11 cellular contexts compared by ENCODE assay signal in the genomic region with DNA sequence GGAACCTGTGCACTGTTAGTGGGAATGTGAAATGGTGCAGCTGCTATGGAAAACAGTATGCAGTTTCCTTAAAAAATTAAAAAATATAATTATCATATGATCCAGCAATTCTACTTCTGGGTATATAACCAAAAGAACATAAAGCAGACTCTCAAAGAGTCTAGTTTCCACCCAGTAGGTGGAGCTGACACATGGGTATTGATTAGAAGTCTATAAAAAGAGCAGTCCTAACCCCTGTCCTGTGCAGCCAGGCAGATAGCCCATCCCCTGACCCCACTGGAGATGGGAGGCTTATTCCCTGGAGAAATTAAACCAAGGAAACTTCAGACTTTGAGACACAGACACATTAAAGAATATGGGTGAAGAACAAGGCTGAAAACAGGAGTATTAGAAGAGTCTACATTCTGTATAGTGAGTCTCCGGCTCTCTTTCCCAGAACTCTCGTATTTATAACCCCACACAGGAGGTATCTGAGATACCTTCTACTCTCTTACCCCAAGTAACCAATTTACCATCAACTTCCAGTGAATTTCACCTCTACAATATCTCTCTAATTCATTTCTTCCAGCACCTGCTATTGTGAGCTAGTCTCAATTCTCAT.
DNase-seq lines count a peak whose midpoint lies in the region; ATAC-seq and TF ChIP-seq lines count a peak whose summit lies in the region.
"Had no signal": no experiment of that assay in that cellular context is flagged by ENCODE, and none has a peak within 500 bp of the region (broad histone marks: within the 10 kb centered on the region; RNA-seq: fewer than 3 reads in every experiment).

No MANE protein-coding gene starts in this region.

- ATAC-seq in SK-N-SH treated with all-trans-retinoic acid at 6 μM for 48 hours (peak; percentile 76), GM21737 (IDR thresholded peaks at IDR 0.05; ENCODE audit: unreplicated experiment) (no peak), upper lobe of left lung (ENCODE audit: low FRiP score in 2 of 2) (no peak)
- ATAC-seq: esophagus mucosa had no signal

- no peak overlapping the region for H3K4me2 ChIP-seq in neural cell (ENCODE audit: low read length)

- H3K9me2 ChIP-seq in neural cell (ENCODE audit: insufficient read depth, low read length): no peaks in the 10 kb centered on the region

- H3K27ac ChIP-seq in neural cell (ENCODE audit: low read length): no peak overlapping the region
- H3K27ac ChIP-seq in upper lobe of left lung: no peak overlapping the region

- H3K36me3 ChIP-seq in neural cell (ENCODE audit: insufficient read depth, low read length): no peaks in the 10 kb centered on the region
- H3K36me3 ChIP-seq in upper lobe of left lung: no peaks in the 10 kb centered on the region

- no peaks in the 10 kb centered on the region for H3K27me3 ChIP-seq in neural cell (ENCODE audit: insufficient read depth, low read depth, low read length)
- H3K27me3 ChIP-seq in upper lobe of left lung: no peaks in the 10 kb centered on the region

- DNase-seq in NCI-H146 (lab: John Stamatoyannopoulos, UW) (peak; percentile 14), NCI-H146 treated with DMSO at 0.1 percent for 48 hours (lab: John Stamatoyannopoulos, UW; ENCODE audit: unreplicated experiment) (no peak), HuH-7 (ENCODE audit: low spot score) (peak; percentile 43), upper lobe of left lung (no peak), NCI-H1417 treated with DMSO at 0.1 percent for 48 hours (lab: John Stamatoyannopoulos, UW) (no peak)
- DNase-seq: activated CD4-positive, CD25-positive, alpha-beta regulatory T cell treated with anti-CD3 and anti-CD28 coated beads, Interleukin-2, amount 50 U/mL, for 72 hours; activated effector memory CD4-positive, alpha-beta T cell treated with anti-CD3 and anti-CD28 coated beads, Interleukin-2, amount 50 U/mL, for 16 hours had no signal

- H3K9me3 ChIP-seq in neural cell (ENCODE audit: low read length): no peaks in the 10 kb centered on the region
- H3K9me3 ChIP-seq in upper lobe of left lung: no peaks in the 10 kb centered on the region

- TF ChIP-seq RAD21 in neural cell (conservative IDR thresholded peaks at IDR 0.05): peak; percentile 30

- no peaks in the 10 kb centered on the region for H4K20me1 ChIP-seq in neural cell (ENCODE audit: insufficient read depth)

- no peak overlapping the region for H3K4me3 ChIP-seq in neural cell (ENCODE audit: low read length)
- no peak overlapping the region for H3K4me3 ChIP-seq in upper lobe of left lung

- no peak for TF ChIP-seq EP300 in neural cell (conservative IDR thresholded peaks at IDR 0.05; ENCODE audit: poor library complexity, severe bottlenecking)
- no peak for TF ChIP-seq EP300 in upper lobe of left lung (IDR thresholded peaks at IDR 0.05)

- H3K4me1 ChIP-seq in upper lobe of left lung: no peaks in the 10 kb centered on the region

- no peak overlapping the region for H3K9ac ChIP-seq in neural cell (ENCODE audit: low read length)

- WGBS in upper lobe of left lung, 2 donors: 89 to 91% methylated on average over 2 of the region's 2 CpGs

- no peaks in the 10 kb centered on the region for H3K79me2 ChIP-seq in neural cell (replicated peaks; ENCODE audit: insufficient read depth, low read length)

- no peak for TF ChIP-seq POLR2A in upper lobe of left lung (IDR thresholded peaks at IDR 0.05)

- TF ChIP-seq CTCF in neural cell (IDR thresholded peaks at IDR 0.05; ENCODE audit: poor library complexity, severe bottlenecking) (no peak), upper lobe of left lung (IDR thresholded peaks at IDR 0.05) (no peak)

- no peaks in the 10 kb centered on the region for H3F3A ChIP-seq in neural cell (ENCODE audit: insufficient read depth, low read length, poor library complexity, severe bottlenecking)

- no peak overlapping the region for H2AFZ ChIP-seq in neural cell (ENCODE audit: low read depth, low read length)

TF ChIP-seq in SK-N-SH treated with all-trans-retinoic acid at 6 μM for 48 hours, 23 proteins besides CTCF, POLR2A, EP300 and RAD21 (continues in another document):
- TF ChIP-seq, protein P1, sequence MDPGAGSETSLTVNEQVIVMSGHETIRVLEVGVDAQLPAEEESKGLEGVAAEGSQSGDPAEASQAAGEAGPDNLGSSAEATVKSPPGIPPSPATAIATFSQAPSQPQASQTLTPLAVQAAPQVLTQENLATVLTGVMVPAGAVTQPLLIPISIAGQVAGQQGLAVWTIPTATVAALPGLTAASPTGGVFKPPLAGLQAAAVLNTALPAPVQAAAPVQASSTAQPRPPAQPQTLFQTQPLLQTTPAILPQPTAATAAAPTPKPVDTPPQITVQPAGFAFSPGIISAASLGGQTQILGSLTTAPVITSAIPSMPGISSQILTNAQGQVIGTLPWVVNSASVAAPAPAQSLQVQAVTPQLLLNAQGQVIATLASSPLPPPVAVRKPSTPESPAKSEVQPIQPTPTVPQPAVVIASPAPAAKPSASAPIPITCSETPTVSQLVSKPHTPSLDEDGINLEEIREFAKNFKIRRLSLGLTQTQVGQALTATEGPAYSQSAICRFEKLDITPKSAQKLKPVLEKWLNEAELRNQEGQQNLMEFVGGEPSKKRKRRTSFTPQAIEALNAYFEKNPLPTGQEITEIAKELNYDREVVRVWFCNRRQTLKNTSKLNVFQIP (CRISPR knock-in tag; IDR thresholded peaks at IDR 0.05; ENCODE audit: borderline replicate concordance, low read depth): no peak
- TF ChIP-seq, protein P2, sequence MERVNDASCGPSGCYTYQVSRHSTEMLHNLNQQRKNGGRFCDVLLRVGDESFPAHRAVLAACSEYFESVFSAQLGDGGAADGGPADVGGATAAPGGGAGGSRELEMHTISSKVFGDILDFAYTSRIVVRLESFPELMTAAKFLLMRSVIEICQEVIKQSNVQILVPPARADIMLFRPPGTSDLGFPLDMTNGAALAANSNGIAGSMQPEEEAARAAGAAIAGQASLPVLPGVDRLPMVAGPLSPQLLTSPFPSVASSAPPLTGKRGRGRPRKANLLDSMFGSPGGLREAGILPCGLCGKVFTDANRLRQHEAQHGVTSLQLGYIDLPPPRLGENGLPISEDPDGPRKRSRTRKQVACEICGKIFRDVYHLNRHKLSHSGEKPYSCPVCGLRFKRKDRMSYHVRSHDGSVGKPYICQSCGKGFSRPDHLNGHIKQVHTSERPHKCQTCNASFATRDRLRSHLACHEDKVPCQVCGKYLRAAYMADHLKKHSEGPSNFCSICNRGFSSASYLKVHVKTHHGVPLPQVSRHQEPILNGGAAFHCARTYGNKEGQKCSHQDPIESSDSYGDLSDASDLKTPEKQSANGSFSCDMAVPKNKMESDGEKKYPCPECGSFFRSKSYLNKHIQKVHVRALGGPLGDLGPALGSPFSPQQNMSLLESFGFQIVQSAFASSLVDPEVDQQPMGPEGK (CRISPR knock-in tag; IDR thresholded peaks at IDR 0.05; ENCODE audit: borderline replicate concordance): no peak

TF ChIP-seq in neural cell, 6 proteins besides CTCF, POLR2A, EP300 and RAD21:
- no peak for TF ChIP-seq MXI1 (conservative IDR thresholded peaks at IDR 0.05; ENCODE audit: poor library complexity, severe bottlenecking)
- TF ChIP-seq EZH2 (IDR thresholded peaks at IDR 0.05; ENCODE audit: borderline replicate concordance, insufficient read depth, low read length, poor library complexity, severe bottlenecking): no peak
- TF ChIP-seq TAF1 (IDR thresholded peaks at IDR 0.05; ENCODE audit: low read depth): no peak
- TF ChIP-seq POLR2AphosphoS5 (IDR thresholded peaks at IDR 0.05): no peak
- peak; percentile 38 for TF ChIP-seq SMC3 (conservative IDR thresholded peaks at IDR 0.05; ENCODE audit: poor library complexity)
TF ChIP-seq in neural cell: peak in this region for 1.

Comparison
In these comparisons a context has a peak if more than half of its experiments do, and no peak if none do; other contexts are left out.
1. DNase-seq: peak in NCI-H146 (single experiment) and HuH-7 (single experiment); none in NCI-H146 treated with DMSO at 0.1 percent for 48 hours (single experiment), upper lobe of left lung (0 of 2) and NCI-H1417 treated with DMSO at 0.1 percent for 48 hours (single experiment).